30 cellular contexts compared by ENCODE assay signal in the genomic region with DNA sequence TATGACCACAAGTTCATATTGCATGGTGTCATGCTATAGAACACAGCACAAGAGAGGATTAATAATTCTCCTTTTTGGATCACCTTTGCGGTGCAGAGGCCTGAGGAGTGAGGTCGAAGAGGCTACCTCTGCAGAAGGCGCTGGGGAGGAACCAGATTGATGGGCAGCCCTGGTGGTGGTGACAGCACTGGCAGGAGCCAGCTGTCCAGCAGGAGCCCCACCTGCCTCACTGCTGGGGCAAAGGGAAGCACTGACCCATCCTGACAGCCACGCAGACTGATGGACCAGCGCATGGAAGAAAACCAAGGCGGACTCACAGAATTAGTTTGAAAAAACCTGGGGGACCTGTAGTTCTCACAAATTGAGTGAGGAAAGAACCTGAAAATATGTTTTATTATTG.
"Had no signal": no experiment of that assay in that cellular context is flagged by ENCODE, and none has a peak within 500 bp of the region (broad histone marks: within the 10 kb centered on the region; RNA-seq: fewer than 3 reads in every experiment).

No MANE protein-coding gene starts in this region.

- H3K4me1 Mint-ChIP-seq: activated CD8-positive, alpha-beta memory T cell treated with anti-CD3 and anti-CD28 coated beads, Interleukin-2, amount 10 ng/mL, durations not matched to agents 7 days and 5 days; T-cell had no signal

- DNase-seq: activated CD4-positive, alpha-beta T cell treated with anti-CD3 and anti-CD28 coated beads for 48 hours; activated CD4-positive, alpha-beta T cell treated with anti-CD3 and anti-CD28 coated beads, Interleukin-2, amount 50 U/mL, for 4 hours; activated CD4-positive, CD25-positive, alpha-beta regulatory T cell treated with anti-CD3 and anti-CD28 coated beads, Interleukin-2, amount 50 U/mL, for 72 hours; activated CD8-positive, alpha-beta memory T cell treated with anti-CD3 and anti-CD28 coated beads, Interleukin-2, amount 10 ng/mL, durations not matched to agents 7 days and 5 days; activated effector memory CD4-positive, alpha-beta T cell treated with anti-CD3 and anti-CD28 coated beads, Interleukin-2, amount 50 U/mL, for 16 hours; activated naive CD4-positive, alpha-beta T cell treated with Interleukin-2 at 50 U/mL for 16 hours; activated T-cell treated with anti-CD3 and anti-CD28 coated beads, Interleukin-2, amount 50 U/mL, for 4 hours; brain microvascular endothelial cell; MG63; MV-4-11; NCI-H1092 treated with DMSO at 0.1 percent for 48 hours; NCI-H1417 treated with DMSO at 0.1 percent for 48 hours; NCI-H1694; NCI-H2029; NCI-H2107; NCI-H2171 treated with DMSO at 0.1 percent for 48 hours; NCI-H226; NCI-H526; NCI-H774; NK-92 treated with Interleukin-12 subunit alpha and Interleukin-12 subunit beta, amount 100 ng/mL, for 24 hours; OCI-M1; RPMI8226; T-cell; T-helper 2 cell; T1000 had no signal

- H3K36me3 Mint-ChIP-seq: activated CD8-positive, alpha-beta memory T cell treated with anti-CD3 and anti-CD28 coated beads, Interleukin-2, amount 10 ng/mL, durations not matched to agents 7 days and 5 days; activated naive CD8-positive, alpha-beta T cell; T-cell had no signal

- H3K36me3 ChIP-seq: brain microvascular endothelial cell, cardiac muscle cell, MG63 had no signal

- H3K9me3 ChIP-seq: MG63 had no signal

- H3K4me3 ChIP-seq: cardiac muscle cell, MG63, SK-N-MC had no signal

- ATAC-seq: activated CD8-positive, alpha-beta memory T cell treated with anti-CD3 and anti-CD28 coated beads, Interleukin-2, amount 10 ng/mL, durations not matched to agents 7 days and 5 days; activated T-cell treated with anti-CD3 and anti-CD28 coated beads, Interleukin-2, amount 50 U/mL, for 4 hours; Panc1; Right ventricle myocardium inferior; T-cell had no signal

- H3K27ac ChIP-seq: brain microvascular endothelial cell, cardiac muscle cell, SK-N-MC had no signal

- H3K27ac Mint-ChIP-seq: activated CD8-positive, alpha-beta memory T cell treated with anti-CD3 and anti-CD28 coated beads, Interleukin-2, amount 10 ng/mL, durations not matched to agents 7 days and 5 days; activated naive CD8-positive, alpha-beta T cell; T-cell had no signal

- H3K4me3 Mint-ChIP-seq: activated CD8-positive, alpha-beta memory T cell treated with anti-CD3 and anti-CD28 coated beads, Interleukin-2, amount 10 ng/mL, durations not matched to agents 7 days and 5 days; activated naive CD8-positive, alpha-beta T cell; activated T-cell treated with anti-CD3 and anti-CD28 coated beads, Interleukin-2, amount 50 U/mL, for 4 hours; T-cell had no signal

- H3K9me3 Mint-ChIP-seq: activated T-cell treated with anti-CD3 and anti-CD28 coated beads, Interleukin-2, amount 50 U/mL, for 4 hours; T-cell had no signal

- H3K27me3 ChIP-seq: brain microvascular endothelial cell, cardiac muscle cell, MG63 had no signal
